8 cellular contexts compared by ENCODE assay signal in genomic region chr1:218460367-218460766, GRCh38.
A peak's percentile ranks its signal among the peaks of the same experiment; 100 is the strongest.
DNase-seq lines count a peak whose midpoint lies in the region; ATAC-seq and TF ChIP-seq lines count a peak whose summit lies in the region.

No MANE protein-coding gene starts in this region.

- peak overlapping the region; percentile 99 for H3K27ac ChIP-seq in Panc1 (ENCODE audit: low read length)

- CTCF ChIA-PET in Panc1 (lab: Charles Lee), result no interaction called here

- no peaks in the 10 kb centered on the region for H3K36me3 ChIP-seq in Panc1 (ENCODE audit: control insufficient read depth, insufficient read depth, low read length)

- H3K36me3 Mint-ChIP-seq in osteocyte (ENCODE audit: unreplicated experiment), result no peaks in the 10 kb centered on the region

- H3K27me3 ChIP-seq in Panc1 (ENCODE audit: control insufficient read depth, insufficient read depth, low read length), result no peaks in the 10 kb centered on the region

- intact Hi-C loops in Panc1 (cut with micrococcal nuclease; ENCODE audit: unreplicated experiment), result loop anchor here (5.0 kb wide), 3 partner anchors 98 to 212 kb away; partner anchors contain the start of gene TGFB2

- H3K4me3 Mint-ChIP-seq in osteocyte (ENCODE audit: unreplicated experiment), result peak overlapping the region; percentile 38

- no peaks in the 10 kb centered on the region for H3K9me3 ChIP-seq in Panc1 (ENCODE audit: control insufficient read depth, insufficient read depth, low read depth, low read length)

- TF ChIP-seq CTCF in Panc1 (IDR thresholded peaks at IDR 0.05) (no peak), osteocyte (IDR thresholded peaks at IDR 0.05) (no peak), GM20000 (IDR thresholded peaks at IDR 0.05; ENCODE audit: extremely low read depth, missing control alignments) (no peak)

- H3K4me3 ChIP-seq in Panc1 (ENCODE audit: low read depth in 2 of 2, low read length in 2 of 2), result peak overlapping the region in 1 of 2 experiments; percentile 31; a peak in 2 of 4 replicates

- in situ Hi-C loops in Panc1 (cut with HindIII; ENCODE audit: low pct_unique_long_range_greater_than_20kb, low sequenced_read_pairs), result no loop called here

- H3K4me1 Mint-ChIP-seq in osteocyte (ENCODE audit: unreplicated experiment), result peaks cover 55% of the 10 kb centered on the region

- peaks cover 53% of the 10 kb centered on the region for H3K4me1 ChIP-seq in Panc1 (ENCODE audit: control insufficient read depth, insufficient read depth, low read length)

- H3K9me3 Mint-ChIP-seq in osteocyte (ENCODE audit: unreplicated experiment), result no peaks in the 10 kb centered on the region

- H3K27me3 Mint-ChIP-seq in osteocyte (ENCODE audit: unreplicated experiment), result no peaks in the 10 kb centered on the region

- peak overlapping the region; percentile 99 for H3K27ac Mint-ChIP-seq in osteocyte (ENCODE audit: unreplicated experiment)

- peak; percentile 88 for DNase-seq in EH (ENCODE audit: low read depth)
- DNase-seq in Panc1 (ENCODE audit: low read depth, low spot score), result no peak
- DNase-seq in fibroblast of peridontal ligament (ENCODE audit: extremely low read depth), result peak; percentile 60
- DNase-seq in osteocyte (ENCODE audit: extremely low spot score, unreplicated experiment), result no peak
- DNase-seq in activated CD8-positive, alpha-beta memory T cell treated with anti-CD3 and anti-CD28 coated beads, Interleukin-2, amount 50 U/mL, for 4 hours, result no peak
- DNase-seq in GM20000 (ENCODE audit: low spot score), result no peak

- ATAC-seq in Panc1, result peak; percentile 83
- no peak for ATAC-seq in GM18861 (IDR thresholded peaks at IDR 0.05; ENCODE audit: unreplicated experiment)
- ATAC-seq in HG02623 (IDR thresholded peaks at IDR 0.05; ENCODE audit: unreplicated experiment), result no peak

- no TSS peak for BruUV-seq in Panc1 (replicated peaks; lab: Mats Ljungman, UMichigan)

- POLR2A ChIA-PET in Panc1 (lab: Charles Lee), result interaction anchor here (0.5 to 1.6 kb wide), 2 partner anchors 80 to 646 kb away, joined by 3 to 4 read pairs; no protein-coding TSS in a partner anchor

Comparison
In these comparisons a context has a peak if more than half of its experiments do, and no peak if none do; other contexts are left out.
1. DNase-seq: peak in EH (single experiment) and fibroblast of peridontal ligament (single experiment); none in Panc1 (single experiment), osteocyte (single experiment), activated CD8-positive, alpha-beta memory T cell treated with anti-CD3 and anti-CD28 coated beads, Interleukin-2, amount 50 U/mL, for 4 hours (single experiment) and GM20000 (single experiment).